ENCODE assay signal across 20 cellular contexts in the genomic region with DNA sequence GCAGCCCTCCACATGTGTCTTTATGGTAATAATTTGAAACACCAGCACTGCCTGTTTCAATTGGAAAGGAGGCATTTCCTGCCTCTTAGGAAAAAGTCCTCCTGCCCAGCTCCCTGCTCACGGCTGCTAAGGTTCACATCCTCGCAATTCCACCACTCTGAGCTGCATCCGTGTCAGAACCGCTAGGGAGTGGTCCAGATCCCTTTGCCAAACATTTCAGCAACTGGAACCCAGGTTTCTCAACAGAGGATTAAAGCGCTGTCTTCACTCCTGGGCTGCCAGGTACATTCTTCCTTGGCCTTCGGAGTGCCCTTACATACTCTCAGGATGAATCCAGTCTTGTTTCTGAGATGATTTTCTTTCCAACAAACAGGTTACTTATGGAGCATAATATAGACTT. TPM values are rescaled to one million over a fixed set of nuclear protein-coding genes. Genes with fewer than 3 reads are reported as not detected.
DNase-seq lines count a peak whose midpoint lies in the region; ATAC-seq and TF ChIP-seq lines count a peak whose summit lies in the region.
"Had no signal": no experiment of that assay in that cellular context is flagged by ENCODE, and none has a peak within 500 bp of the region (broad histone marks: within the 10 kb centered on the region; RNA-seq: fewer than 3 reads in every experiment).

No MANE protein-coding gene starts in this region.

- no peak overlapping the region for H3K23ac ChIP-seq in H9 (ENCODE audit: insufficient read length, low read depth, low read length)
- H3K23ac ChIP-seq in mesenchymal stem cell (ENCODE audit: low read length in 2 of 2) = no peak overlapping the region

- H3K4me1 ChIP-seq in H9 (ENCODE audit: insufficient read depth, low read length) (no peaks in the 10 kb centered on the region), lower lobe of right lung (no peaks in the 10 kb centered on the region), mesenchymal stem cell (ENCODE audit: control insufficient read depth, insufficient read depth, low read depth, low read length) (peaks cover 19% of the 10 kb centered on the region)

- H3K9ac ChIP-seq in H9 (ENCODE audit: extremely low read depth, insufficient read length, low read length) = no peak overlapping the region
- no peak overlapping the region for H3K9ac ChIP-seq in mesenchymal stem cell (ENCODE audit: low read length)
- H3K9ac ChIP-seq: BLaER1 treated with 17β-estradiol and CSF1 and Interleukin-3, amounts not matched to agents 10 nM and 100 nM; GM23248 had no signal

- no peak overlapping the region for H3K4me3 Mint-ChIP-seq in H9
- H3K4me3 Mint-ChIP-seq: B cell; CD4-positive, CD25-positive, alpha-beta regulatory T cell; CD8-positive, alpha-beta memory T cell; HFFc6 had no signal

- H2BK5ac ChIP-seq in H9 (ENCODE audit: insufficient read length, low read length) = no peak overlapping the region
- H2BK5ac ChIP-seq in mesenchymal stem cell (ENCODE audit: low read depth, low read length, poor library complexity, severe bottlenecking) = no peak overlapping the region

- no peaks in the 10 kb centered on the region for H3K79me2 ChIP-seq in H9 (ENCODE audit: insufficient read depth, low read length)

- H3K79me1 ChIP-seq in H9 (ENCODE audit: insufficient read depth, low read depth, low read length, poor library complexity, severe bottlenecking) (no peaks in the 10 kb centered on the region), mesenchymal stem cell (replicated peaks; ENCODE audit: low read length, poor library complexity, severe bottlenecking) (peaks cover 61% of the 10 kb centered on the region)

- H2BK12ac ChIP-seq in H9 (ENCODE audit: insufficient read length, low read depth, low read length) = no peak overlapping the region
- H2BK12ac ChIP-seq in mesenchymal stem cell (ENCODE audit: low read length in 2 of 2) = no peak overlapping the region

- H3K36me3 ChIP-seq in lower lobe of right lung = peaks cover 3% of the 10 kb centered on the region
- H3K36me3 ChIP-seq in mesenchymal stem cell (ENCODE audit: control insufficient read depth in 1 of 2, insufficient read depth in 2 of 2, low read depth in 1 of 2, low read length in 2 of 2) = peaks cover 26 to 28% of the 10 kb centered on the region in 2 experiments

- no peak overlapping the region for H3K56ac ChIP-seq in H9 (ENCODE audit: insufficient read length, low read depth, low read length)

- H3K9me3 Mint-ChIP-seq in H9 = no peaks in the 10 kb centered on the region; a peak in 1 of 5 replicates
- H3K9me3 Mint-ChIP-seq: HFFc6 had no signal

- H3K9me3 ChIP-seq in H9 (ENCODE audit: control insufficient read depth, low read depth, low read length) (no peaks in the 10 kb centered on the region), lower lobe of right lung (no peaks in the 10 kb centered on the region), mesenchymal stem cell (ENCODE audit: control insufficient read depth, low read length) (no peaks in the 10 kb centered on the region)
- H3K9me3 ChIP-seq: BLaER1 treated with 17β-estradiol and CSF1 and Interleukin-3, amounts not matched to agents 10 nM and 100 nM had no signal

- no peaks in the 10 kb centered on the region for H3K27me3 Mint-ChIP-seq in H9 (ENCODE audit: low read depth)

- H3K14ac ChIP-seq in H9 (ENCODE audit: insufficient read depth, low read length) = no peak overlapping the region
- no peak overlapping the region for H3K14ac ChIP-seq in mesenchymal stem cell (ENCODE audit: low read length in 2 of 2)

- no peaks in the 10 kb centered on the region for H4K20me1 ChIP-seq in H9 (ENCODE audit: control insufficient read depth, insufficient read depth, insufficient read length)

- no peak overlapping the region for H2BK120ac ChIP-seq in H9 (ENCODE audit: low read depth, low read length, poor library complexity, severe bottlenecking)
- H2BK120ac ChIP-seq in mesenchymal stem cell (ENCODE audit: low read depth, low read length) = no peak overlapping the region

- TF ChIP-seq CTCF in H9 (conservative IDR thresholded peaks at IDR 0.05) (no peak), VCaP (conservative IDR thresholded peaks at IDR 0.05) (no peak), lower lobe of right lung (IDR thresholded peaks at IDR 0.05) (no peak)

- H2BK15ac ChIP-seq in H9 (ENCODE audit: low read depth, low read length) (no peak overlapping the region), mesenchymal stem cell (ENCODE audit: low read depth, poor library complexity, severe bottlenecking) (no peak overlapping the region)

- H4K8ac ChIP-seq in H9 (replicated peaks; ENCODE audit: insufficient read length, low read depth, low read length) (no peak overlapping the region), mesenchymal stem cell (ENCODE audit: low read length) (no peak overlapping the region)

- H3K4me2 ChIP-seq in H9 (ENCODE audit: insufficient read depth, insufficient read length, low read length) = no peak overlapping the region
- H3K4me2 ChIP-seq in mesenchymal stem cell (ENCODE audit: low read length, poor library complexity, severe bottlenecking) = no peak overlapping the region

- H3K4me3 ChIP-seq in lower lobe of right lung (no peak overlapping the region), mesenchymal stem cell (ENCODE audit: insufficient read depth in 1 of 2, low read depth in 1 of 2, low read length in 2 of 2) (no peak overlapping the region)
- H3K4me3 ChIP-seq: BLaER1 treated with 17β-estradiol and CSF1 and Interleukin-3, amounts not matched to agents 10 nM and 100 nM; GM23248 had no signal

- H3K27me3 ChIP-seq in H9 (ENCODE audit: insufficient read depth, low read length) = no peaks in the 10 kb centered on the region
- H3K27me3 ChIP-seq in lower lobe of right lung (ENCODE audit: low read depth) = no peaks in the 10 kb centered on the region
- no peaks in the 10 kb centered on the region for H3K27me3 ChIP-seq in mesenchymal stem cell (ENCODE audit: control insufficient read depth in 1 of 2, insufficient read depth in 1 of 2, low read length in 2 of 2)
- H3K27me3 ChIP-seq: BLaER1 treated with 17β-estradiol and CSF1 and Interleukin-3, amounts not matched to agents 10 nM and 100 nM had no signal

- no peak for ATAC-seq in lower lobe of right lung
- no peak for ATAC-seq in sciatic nerve
- ATAC-seq in HG02885 (IDR thresholded peaks at IDR 0.05; ENCODE audit: poor library complexity, unreplicated experiment) = no peak
- ATAC-seq in GM21825 (IDR thresholded peaks at IDR 0.05; ENCODE audit: unreplicated experiment) = no peak
- ATAC-seq: HCT116 had no signal

- no peak overlapping the region for H2AFZ ChIP-seq in H9 (ENCODE audit: low read length)
- no peak overlapping the region for H2AFZ ChIP-seq in mesenchymal stem cell (ENCODE audit: low read depth, low read length)
- H2AFZ ChIP-seq: GM23248 had no signal

- no peak overlapping the region for H4K91ac ChIP-seq in H9 (ENCODE audit: insufficient read length, low read depth, low read length)
- H4K91ac ChIP-seq in mesenchymal stem cell (ENCODE audit: low read length) = no peak overlapping the region

- WGBS in H9 (ENCODE audit: extremely low coverage, insufficient read length, low lambda C conversion rate) = no CpG with 5 or more reads among the region's 6 CpGs
- 85% methylated on average over 6 of the region's 6 CpGs for WGBS in mesenchymal stem cell

- H3K4ac ChIP-seq in H9 (ENCODE audit: low read depth, low read length) = no peak overlapping the region
- H3K4ac ChIP-seq in mesenchymal stem cell (ENCODE audit: low read depth in 1 of 2, low read length in 2 of 2) = no peak overlapping the region

- H4K5ac ChIP-seq in H9 (ENCODE audit: insufficient read length, low read depth, low read length) = no peak overlapping the region

- H2AK5ac ChIP-seq in H9 (ENCODE audit: insufficient read length, low read length) (no peak overlapping the region), mesenchymal stem cell (ENCODE audit: low read length, severe bottlenecking) (no peak overlapping the region)

- DNase-seq in H9 (peak; percentile 3), lower lobe of right lung (peak; percentile 2), sciatic nerve (ENCODE audit: low spot score) (peak; percentile 13), mesenchymal stem cell (no peak)
- DNase-seq: CD4-positive, CD25-positive, alpha-beta regulatory T cell; CD8-positive, alpha-beta memory T cell; COR-L47; DMS 273 treated with DMSO at 0.1 percent for 48 hours; DMS53; DND-41; EL; GM23248; HFFc6 had no signal

- intact Hi-C loops in lower lobe of right lung (cut with DNase I) (no loop called here), sciatic nerve (cut with DNase I) (no loop called here)

- H3K23me2 ChIP-seq in H9 (ENCODE audit: insufficient read length, low read depth, low read length, poor library complexity, severe bottlenecking) = no peaks in the 10 kb centered on the region

- H3T11ph ChIP-seq in H9 (ENCODE audit: low read length) = no peak overlapping the region

- H3K18ac ChIP-seq in H9 (ENCODE audit: insufficient read length, low read depth, low read length) (no peak overlapping the region), mesenchymal stem cell (ENCODE audit: low read depth in 1 of 2, low read length in 2 of 2) (no peak overlapping the region)

- H3K36me3 Mint-ChIP-seq in H9 (ENCODE audit: insufficient read depth in 1 of 3, low read depth in 3 of 3) = peaks cover 0 to 7% (median 3%) of the 10 kb centered on the region in 3 experiments; a peak in 1 of 7 replicates
- H3K36me3 Mint-ChIP-seq: CD4-positive, CD25-positive, alpha-beta regulatory T cell; CD8-positive, alpha-beta memory T cell had no signal

- H3K27ac Mint-ChIP-seq in H9 = no peak overlapping the region; a peak in 1 of 7 replicates
- H3K27ac Mint-ChIP-seq: B cell; CD4-positive, CD25-positive, alpha-beta regulatory T cell; CD8-positive, alpha-beta memory T cell; HFFc6 had no signal

- peaks cover 2 to 16% of the 10 kb centered on the region in 2 experiments; a peak in 2 of 4 replicates for H3K4me1 Mint-ChIP-seq in H9
- H3K4me1 Mint-ChIP-seq: B cell; CD4-positive, CD25-positive, alpha-beta regulatory T cell; CD8-positive, alpha-beta memory T cell had no signal

- H3K27ac ChIP-seq in H9 (ENCODE audit: insufficient read length, low read depth, low read length) (no peak overlapping the region), VCaP (peak overlapping the region; percentile 80), lower lobe of right lung (no peak overlapping the region), mesenchymal stem cell (ENCODE audit: low read length, poor library complexity, severe bottlenecking) (no peak overlapping the region)
- H3K27ac ChIP-seq: BLaER1 treated with 17β-estradiol and CSF1 and Interleukin-3, amounts not matched to agents 10 nM and 100 nM; GM23248 had no signal

- no peak overlapping the region for H2BK20ac ChIP-seq in H9 (ENCODE audit: low read depth, low read length, poor library complexity, severe bottlenecking)

RNA-seq across cellular contexts. Expression of a gene that starts 23.3 kb away (rescaled TPM):
- total RNA-seq in H9 (2021) (5.7 and 7.7 TPM in 2 replicates), lower lobe of right lung (44.8 TPM), sciatic nerve (18.7 TPM)
- 17.0 TPM for polyA plus RNA-seq in mesenchymal stem cell (2013, experiment 1 of 2)
- polyA plus RNA-seq in mesenchymal stem cell (2013, experiment 2 of 2) = 18.2 TPM
- total RNA-seq: HT-29 had no signal
